ENCODE assay signal across 13 cellular contexts in the genomic region with DNA sequence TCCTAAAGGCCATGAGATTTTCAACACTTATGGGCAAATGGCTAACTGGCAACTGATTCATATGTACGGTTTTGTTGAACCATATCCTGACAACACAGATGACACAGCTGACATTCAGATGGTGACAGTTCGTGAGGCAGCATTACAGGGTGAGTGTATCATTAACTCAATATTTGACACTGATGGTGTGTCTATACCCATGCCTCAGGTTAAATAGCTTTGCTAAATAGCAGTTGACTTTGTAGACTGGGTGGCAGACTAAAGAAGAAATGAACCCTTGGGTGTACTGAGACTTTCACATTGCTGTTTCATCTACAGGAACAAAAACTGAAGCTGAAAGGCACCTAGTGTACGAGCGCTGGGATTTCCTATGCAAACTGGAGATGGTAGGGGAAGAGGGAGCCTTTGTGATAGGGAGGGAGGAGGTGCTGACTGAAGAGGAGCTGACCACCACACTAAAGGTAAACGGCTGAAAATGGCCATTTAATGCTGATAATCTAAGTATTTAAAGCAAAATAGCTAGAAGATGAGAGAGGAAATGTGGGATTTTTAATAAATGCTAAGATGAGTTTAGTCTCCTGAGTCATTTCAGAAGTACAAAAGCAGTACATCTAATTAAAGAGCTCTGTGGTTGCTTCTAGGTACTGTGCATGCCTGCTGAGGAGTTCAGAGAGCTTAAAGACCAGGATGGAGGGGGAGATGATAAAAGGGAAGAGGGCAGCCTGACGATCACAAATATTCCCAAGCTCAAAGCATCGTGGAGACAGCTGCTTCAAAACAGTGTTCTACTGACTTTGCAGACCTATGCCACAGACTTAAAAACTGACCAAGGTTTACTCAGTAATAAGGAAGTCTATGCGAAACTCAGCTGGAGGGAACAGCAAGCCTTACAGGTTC. TPM values are rescaled to one million over a fixed set of nuclear protein-coding genes. Genes with fewer than 3 reads are reported as not detected.
DNase-seq lines count a peak whose midpoint lies in the region; ATAC-seq and TF ChIP-seq lines count a peak whose summit lies in the region.
"Had no signal": no experiment of that assay in that cellular context is flagged by ENCODE, and none has a peak within 500 bp of the region (broad histone marks: within the 10 kb centered on the region; RNA-seq: fewer than 3 reads in every experiment).

No MANE protein-coding gene starts in this region.

- POLR2A ChIA-PET in A673 (lab: Charles Lee; ENCODE audit: low non-redundant PET) (no interaction called here), OCI-LY7 (lab: Charles Lee) (interaction anchor here (0.6 to 2.9 kb wide), 12 partner anchors 21 to 137 kb away, joined by 3 to 9 read pairs (median 4); no protein-coding TSS in a partner anchor)

- peak; percentile 49 for ATAC-seq in GM18868 (IDR thresholded peaks at IDR 0.05; ENCODE audit: unreplicated experiment)
- peak; percentile 35 for ATAC-seq in HG02759 (IDR thresholded peaks at IDR 0.05; ENCODE audit: unreplicated experiment)

- no peaks in the 10 kb centered on the region for H3K27me3 ChIP-seq in A673 (replicated peaks; ENCODE audit: insufficient read depth, low read depth, low read length, poor library complexity)
- H3K27me3 ChIP-seq: BLaER1 had no signal

- BruUV-seq in A673 (replicated peaks; lab: Mats Ljungman, UMichigan) = TSS peak; percentile 27
- TSS peak; percentile 65 for BruUV-seq in OCI-LY7 (replicated peaks; lab: Mats Ljungman, UMichigan)

- H3K79me2 ChIP-seq in OCI-LY7 (ENCODE audit: insufficient read depth, low read depth, low read length) = no peaks in the 10 kb centered on the region

- H3K4me2 ChIP-seq in OCI-LY7 (ENCODE audit: low read length) = no peak overlapping the region
- H3K4me2 ChIP-seq: smooth muscle cell had no signal

- H3K27ac ChIP-seq in A673 (ENCODE audit: low read depth, low read length, poor library complexity, severe bottlenecking) = no peak overlapping the region
- H3K27ac ChIP-seq in OCI-LY7 (ENCODE audit: low read depth, low read length, poor library complexity, severe bottlenecking) = no peak overlapping the region
- H3K27ac ChIP-seq: BLaER1, epithelial cell of prostate had no signal

- intact Hi-C loops in A673 (cut with micrococcal nuclease; ENCODE audit: unreplicated experiment) = no loop called here
- intact Hi-C loops in OCI-LY7 (cut with micrococcal nuclease; ENCODE audit: unreplicated experiment) = no loop called here
- intact Hi-C loops in head of caudate nucleus (cut with DNase I) = loop anchor here (10.0 kb wide), 1 partner anchor 146 kb away; no protein-coding TSS in a partner anchor

- H3K4me3 ChIP-seq in A673 (ENCODE audit: low read depth, low read length, poor library complexity, severe bottlenecking) (no peak overlapping the region), OCI-LY7 (ENCODE audit: low read depth, low read length, poor library complexity, severe bottlenecking) (no peak overlapping the region)
- H3K4me3 ChIP-seq: BLaER1, lung, smooth muscle cell had no signal

- CTCF ChIA-PET in A673 (lab: Charles Lee) = no interaction called here
- CTCF ChIA-PET in OCI-LY7 (lab: Charles Lee; ENCODE audit: unreplicated experiment) = interaction anchor here (1.9 kb wide), 1 partner anchor 142 kb away, joined by 4 read pairs; no protein-coding TSS in a partner anchor

- H3K4me1 ChIP-seq in A673 (ENCODE audit: insufficient read depth, low read length, poor library complexity, severe bottlenecking) (peaks cover 8% of the 10 kb centered on the region), OCI-LY7 (ENCODE audit: insufficient read depth, low read length, poor library complexity, severe bottlenecking) (peaks cover 15% of the 10 kb centered on the region)

- no peak overlapping the region for H2AFZ ChIP-seq in OCI-LY7 (ENCODE audit: low read length)

- no peaks in the 10 kb centered on the region for H3K9me3 ChIP-seq in A673 (ENCODE audit: low read depth, low read length, poor library complexity, severe bottlenecking)
- no peaks in the 10 kb centered on the region for H3K9me3 ChIP-seq in OCI-LY7 (ENCODE audit: low read length)
- H3K9me3 ChIP-seq: BLaER1 had no signal

- H3K36me3 ChIP-seq in A673 (ENCODE audit: insufficient read depth, low read length, poor library complexity, severe bottlenecking) (peaks cover 63% of the 10 kb centered on the region), OCI-LY7 (ENCODE audit: insufficient read depth, low read length) (peaks cover 80% of the 10 kb centered on the region)

- DNase-seq in A673 (ENCODE audit: low spot score) = no peak
- no peak for DNase-seq in OCI-LY7 (ENCODE audit: low spot score)
- DNase-seq in NCI-H187 treated with DMSO at 0.1 percent for 48 hours (lab: John Stamatoyannopoulos, UW) = no peak
- no peak for DNase-seq in COLO829 (ENCODE audit: low spot score)
- DNase-seq in head of caudate nucleus = no peak
- no peak for DNase-seq in hepatic stellate cell (ENCODE audit: low spot score)
- DNase-seq: NCI-H1105 treated with DMSO at 0.1 percent for 48 hours had no signal

- H4K20me1 ChIP-seq in OCI-LY7 (ENCODE audit: insufficient read depth, low read length) = peaks cover 6% of the 10 kb centered on the region; the same call in 1 of the 2 replicates

- TF ChIP-seq CTCF in A673 (conservative IDR thresholded peaks at IDR 0.05; ENCODE audit: low read depth, low read length) (no peak), OCI-LY7 (conservative IDR thresholded peaks at IDR 0.05; ENCODE audit: low read length) (no peak)

- no peaks in the 10 kb centered on the region for H3K9me2 ChIP-seq in OCI-LY7 (ENCODE audit: insufficient read depth, low read length)

RNA-seq across cellular contexts. Expression of a gene that starts 3.0 kb away (rescaled TPM):
- total RNA-seq in A673 (2021) (35.2 and 36.1 TPM in 2 replicates), OCI-LY7 (2022) (33.1 and 33.6 TPM in 2 replicates)
- 13.5 and 19.6 TPM in 2 replicates for total RNA-seq in OCI-LY7 (2014; rRNA removed; shearing (Covaris generic))

RNA-seq across cellular contexts. Expression of a gene that starts 18.4 kb away (rescaled TPM):
- total RNA-seq in A673 (2021) (0.28 and 0.66 TPM in 2 replicates), OCI-LY7 (2022) (9.5 and 10.9 TPM in 2 replicates)
- total RNA-seq in OCI-LY7 (2014; rRNA removed; shearing (Covaris generic)) = 2.9 and 8.8 TPM in 2 replicates
